In the genomic region with DNA sequence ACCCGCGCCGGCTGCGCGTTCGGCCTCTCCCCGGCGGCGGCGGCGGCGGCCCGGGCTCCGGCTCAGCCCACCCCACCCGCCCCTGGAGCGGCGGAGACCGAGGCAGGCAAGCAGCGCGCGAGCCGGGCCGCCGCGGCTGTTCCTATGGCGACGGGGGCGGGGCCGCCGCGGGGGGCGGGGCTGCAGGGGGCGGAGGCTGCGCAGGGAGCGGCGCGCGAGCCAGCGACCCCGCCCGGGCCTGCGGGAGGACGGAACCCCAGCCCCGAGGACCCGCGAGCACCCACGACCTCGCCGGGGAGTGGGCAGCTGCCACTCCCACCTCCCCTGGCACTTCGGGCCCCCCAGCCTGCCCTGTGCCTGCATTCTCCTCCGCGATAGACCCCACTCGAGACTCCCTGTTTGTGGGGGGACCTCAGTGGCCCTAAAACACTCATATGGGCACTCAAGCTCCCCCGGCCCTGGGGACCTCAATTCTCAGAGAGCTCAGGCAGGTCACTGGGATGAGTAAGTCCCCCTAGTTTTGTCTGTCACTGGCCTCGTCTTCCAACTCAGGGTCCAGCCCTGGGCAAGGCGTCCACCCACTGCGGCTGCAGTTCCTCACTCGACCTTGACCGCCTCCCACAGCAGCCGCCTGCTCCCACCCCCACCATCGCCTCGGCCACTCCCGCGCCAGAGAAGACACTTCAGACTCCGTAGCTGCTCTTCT, we compare ENCODE assay signal across 8 cellular contexts. TPM values are rescaled to one million over a fixed set of nuclear protein-coding genes. Genes with fewer than 3 reads are reported as not detected.
DNase-seq lines count a peak whose midpoint lies in the region; ATAC-seq and TF ChIP-seq lines count a peak whose summit lies in the region.

A gene (minus strand): TSS at position 115 of the 706 bp plus-strand sequence. CDS start 597 bp downstream, outside the sequence.

- intact Hi-C loops in activated CD4-positive, alpha-beta T cell treated with anti-CD3 and anti-CD28 coated beads, Interleukin-2, amount 10 ng/mL, durations not matched to agents 24 days and 14 days (cut with micrococcal nuclease): no loop called here
- intact Hi-C loops in right lobe of liver (cut with DNase I): no loop called here

- no peak within 1 kb of the TSS; the same call in 1 of the 2 replicates for H3K4me3 ChIP-seq in GM12865 (ENCODE audit: low read depth, low read length)
- H3K4me3 ChIP-seq in coronary artery: peak within 1 kb of the TSS; percentile 75
- peak within 1 kb of the TSS in 1 of 3 donors; percentile 33 for H3K4me3 ChIP-seq in right lobe of liver

- peak within 1 kb of the TSS; percentile 55 to 94 for H3K27ac ChIP-seq in coronary artery
- H3K27ac ChIP-seq in right lobe of liver: no peak within 1 kb of the TSS

- no peaks in the 10 kb centered on the region for H3K9me3 ChIP-seq in right lobe of liver

- H3K9me3 Mint-ChIP-seq in activated CD4-positive, alpha-beta T cell treated with anti-CD3 and anti-CD28 coated beads, Interleukin-2, amount 10 ng/mL, durations not matched to agents 24 days and 14 days: no peaks in the 10 kb centered on the region

- TF ChIP-seq POLR2A in right lobe of liver (IDR thresholded peaks at IDR 0.05): no peak

- peaks cover 0 to 18% (median 4%) of the 10 kb centered on the region in 4 donors for H3K36me3 ChIP-seq in right lobe of liver

- no peaks in the 10 kb centered on the region for H3K27me3 ChIP-seq in right lobe of liver

- no peaks in the 10 kb centered on the region for H3K27me3 Mint-ChIP-seq in activated CD4-positive, alpha-beta T cell treated with anti-CD3 and anti-CD28 coated beads, Interleukin-2, amount 10 ng/mL, durations not matched to agents 24 days and 14 days

- DNase-seq in GM12865 (ENCODE audit: low read depth) (peak; percentile 72), NCI-H1105 (lab: John Stamatoyannopoulos, UW) (peak; percentile 43), coronary artery (ENCODE audit: low spot score) (no peak), right lobe of liver (peak; percentile 73 to 76 (median 73))
- peak; percentile 94 for DNase-seq in activated CD4-positive, alpha-beta T cell treated with anti-CD3 and anti-CD28 coated beads, Interleukin-2, amount 10 ng/mL, durations not matched to agents 24 days and 14 days
- peak; percentile 72 to 85 for DNase-seq in stimulated activated CD4-positive, alpha-beta T cell treated with anti-CD3 and anti-CD28 coated beads, Interleukin-4, amount 100 ng/mL, for 4 hours

- ATAC-seq in right lobe of liver (peak; percentile 37 to 65 (median 49)), GM19455 (IDR thresholded peaks at IDR 0.05; ENCODE audit: unreplicated experiment) (no peak), HG03135 (IDR thresholded peaks at IDR 0.05; ENCODE audit: unreplicated experiment) (no peak)

- peaks cover 0 to 13% (median 6%) of the 10 kb centered on the region in 4 donors for H3K4me1 ChIP-seq in right lobe of liver

- 62% methylated on average over 12 of the region's 65 CpGs for WGBS in right lobe of liver (ENCODE audit: insufficient coverage, low coverage, low lambda C conversion rate, missing lambda C conversion rate)

- peak within 1 kb of the TSS; percentile 82 for H3K27ac Mint-ChIP-seq in activated CD4-positive, alpha-beta T cell treated with anti-CD3 and anti-CD28 coated beads, Interleukin-2, amount 10 ng/mL, durations not matched to agents 24 days and 14 days

- peaks cover 21% of the 10 kb centered on the region for H3K36me3 Mint-ChIP-seq in activated CD4-positive, alpha-beta T cell treated with anti-CD3 and anti-CD28 coated beads, Interleukin-2, amount 10 ng/mL, durations not matched to agents 24 days and 14 days (ENCODE audit: low read depth)

- H3K4me1 Mint-ChIP-seq in activated CD4-positive, alpha-beta T cell treated with anti-CD3 and anti-CD28 coated beads, Interleukin-2, amount 10 ng/mL, durations not matched to agents 24 days and 14 days: peaks cover 20% of the 10 kb centered on the region

- H3K4me3 Mint-ChIP-seq in activated CD4-positive, alpha-beta T cell treated with anti-CD3 and anti-CD28 coated beads, Interleukin-2, amount 10 ng/mL, durations not matched to agents 24 days and 14 days: peak within 1 kb of the TSS; percentile 82

- TF ChIP-seq CTCF in GM12865 (IDR thresholded peaks at IDR 0.05; ENCODE audit: insufficient read depth, low read depth, low read length, missing control alignments) (no peak), coronary artery (IDR thresholded peaks at IDR 0.05) (no peak), right lobe of liver (IDR thresholded peaks at IDR 0.05) (no peak)

RNA-seq across cellular contexts. Expression of the gene that starts here (rescaled TPM):
- total RNA-seq in activated CD4-positive, alpha-beta T cell treated with anti-CD3 and anti-CD28 coated beads, Interleukin-2, amount 10 ng/mL, durations not matched to agents 24 days and 14 days: 1.8 and 2.0 TPM in 2 replicates
- under 1 TPM in 2 of 6 experiments, not detected in 4; 0.18 to 0.49 TPM for total RNA-seq in right lobe of liver

Comparison
In these comparisons a context has a peak if more than half of its experiments do, and no peak if none do; other contexts are left out.
1. Peak in DNase-seq and ATAC-seq in right lobe of liver; RNA of the gene not detected or under 1 TPM.
2. H3K27ac ChIP-seq: peak in coronary artery (2 of 2); none in right lobe of liver (0 of 3).